ENCODE assay signal across 25 cellular contexts in the genomic region with DNA sequence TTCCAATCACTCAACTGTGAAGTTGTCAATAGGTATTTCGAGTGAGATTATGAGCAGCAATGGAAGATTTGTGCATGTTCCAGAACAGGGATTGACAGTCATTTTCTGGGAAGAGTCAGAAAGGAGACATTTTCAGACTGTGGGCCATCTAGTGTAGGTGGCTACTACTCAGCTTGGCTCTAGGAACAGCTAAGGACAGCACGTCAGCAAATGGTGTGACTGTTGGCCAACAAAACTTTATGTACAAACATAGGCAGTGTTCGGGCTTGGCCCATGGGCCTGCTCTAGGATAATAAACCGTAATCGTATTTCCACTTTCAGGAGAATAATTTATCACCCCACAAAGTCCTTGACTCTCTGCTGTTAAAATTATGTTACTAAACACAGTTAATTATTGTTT.
"Had no signal": no experiment of that assay in that cellular context is flagged by ENCODE, and none has a peak within 500 bp of the region (broad histone marks: within the 10 kb centered on the region; RNA-seq: fewer than 3 reads in every experiment).

No MANE protein-coding gene starts in this region.

- H3K4me2 ChIP-seq: neural progenitor cell had no signal

- H3K4me1 Mint-ChIP-seq: natural killer cell; nephron; stimulated activated effector memory CD8-positive, alpha-beta T cell treated with anti-CD3 and anti-CD28 coated beads, Interleukin-12 subunit alpha, Interleukin-12 subunit beta, amount 100 ng/mL, for 72 hours; stimulated activated naive B cell treated with anti-CD40 and anti-IgM and Interleukin-4, amounts not matched to agents 10 μg/mL and 1 μg/mL and 100 μg/mL, for 72 hours had no signal

- H3K9me3 Mint-ChIP-seq: nephron; neural progenitor cell; stimulated activated naive CD8-positive, alpha-beta T cell treated with anti-CD3 and anti-CD28 coated beads, Interleukin-15, Interleukin-2, amounts not matched to agents 100 ng/mL and 50 ng/mL, for 24 hours had no signal

- ATAC-seq: natural killer cell; pancreas; right cardiac atrium; right lobe of liver; stimulated activated effector memory CD8-positive, alpha-beta T cell treated with anti-CD3 and anti-CD28 coated beads, Interleukin-12 subunit alpha, Interleukin-12 subunit beta, amount 100 ng/mL, for 72 hours; stimulated activated naive B cell treated with anti-CD40 and anti-IgM and Interleukin-4, amounts not matched to agents 10 μg/mL and 1 μg/mL and 100 μg/mL, for 72 hours had no signal

- H3K27ac ChIP-seq: neural progenitor cell, pancreas, psoas muscle, right lobe of liver, sigmoid colon, stomach, thoracic aorta, thyroid gland, tibial nerve, upper lobe of left lung, vagina had no signal

- H3K4me1 ChIP-seq: neural progenitor cell, pancreas, psoas muscle, right lobe of liver, sigmoid colon, stomach, thyroid gland, tibial nerve, upper lobe of left lung, vagina had no signal

- H3K27ac Mint-ChIP-seq: natural killer cell; nephron; neural progenitor cell; progenitor cell of endocrine pancreas; stimulated activated effector memory CD8-positive, alpha-beta T cell treated with anti-CD3 and anti-CD28 coated beads, Interleukin-12 subunit alpha, Interleukin-12 subunit beta, amount 100 ng/mL, for 72 hours; stimulated activated naive B cell treated with anti-CD40 and anti-IgM and Interleukin-4, amounts not matched to agents 10 μg/mL and 1 μg/mL and 100 μg/mL, for 72 hours; stimulated activated naive CD8-positive, alpha-beta T cell treated with anti-CD3 and anti-CD28 coated beads, Interleukin-15, Interleukin-2, amounts not matched to agents 100 ng/mL and 50 ng/mL, for 24 hours had no signal

- H3K36me3 ChIP-seq: neural progenitor cell, pancreas, right lobe of liver, sigmoid colon, stomach, thoracic aorta, thyroid gland, tibial nerve, upper lobe of left lung, vagina had no signal

- H3K36me3 Mint-ChIP-seq: natural killer cell; neural progenitor cell; stimulated activated effector memory CD8-positive, alpha-beta T cell treated with anti-CD3 and anti-CD28 coated beads, Interleukin-12 subunit alpha, Interleukin-12 subunit beta, amount 100 ng/mL, for 72 hours; stimulated activated naive B cell treated with anti-CD40 and anti-IgM and Interleukin-4, amounts not matched to agents 10 μg/mL and 1 μg/mL and 100 μg/mL, for 72 hours had no signal

- H3K4me3 Mint-ChIP-seq: natural killer cell; nephron; neural progenitor cell; stimulated activated effector memory CD8-positive, alpha-beta T cell treated with anti-CD3 and anti-CD28 coated beads, Interleukin-12 subunit alpha, Interleukin-12 subunit beta, amount 100 ng/mL, for 72 hours; stimulated activated naive B cell treated with anti-CD40 and anti-IgM and Interleukin-4, amounts not matched to agents 10 μg/mL and 1 μg/mL and 100 μg/mL, for 72 hours; stimulated activated naive CD8-positive, alpha-beta T cell treated with anti-CD3 and anti-CD28 coated beads, Interleukin-15, Interleukin-2, amounts not matched to agents 100 ng/mL and 50 ng/mL, for 24 hours had no signal

- H3K4me3 ChIP-seq: neural progenitor cell, pancreas, psoas muscle, right lobe of liver, sigmoid colon, stomach, thoracic aorta, thyroid gland, tibial nerve, upper lobe of left lung, vagina had no signal

- H3K27me3 Mint-ChIP-seq: stimulated activated naive B cell treated with anti-CD40 and anti-IgM and Interleukin-4, amounts not matched to agents 10 μg/mL and 1 μg/mL and 100 μg/mL, for 72 hours; stimulated activated naive CD8-positive, alpha-beta T cell treated with anti-CD3 and anti-CD28 coated beads, Interleukin-15, Interleukin-2, amounts not matched to agents 100 ng/mL and 50 ng/mL, for 24 hours had no signal

- DNase-seq: natural killer cell; occipital lobe; pancreas; psoas muscle; right cardiac atrium; right lobe of liver; sigmoid colon; small intestine; stimulated activated CD4-positive, alpha-beta T cell treated with anti-CD3 and anti-CD28 coated beads, Interleukin-15, amount 100 ng/mL, for 24 hours; stimulated activated CD4-positive, alpha-beta T cell treated with anti-CD3 and anti-CD28 coated beads, Interleukin-2, amount 100 ng/mL, for 24 hours; stimulated activated CD4-positive, alpha-beta T cell treated with anti-CD3 and anti-CD28 coated beads, Interleukin-2, amount 100 ng/mL, for 48 hours; stimulated activated CD4-positive, alpha-beta T cell treated with anti-CD3 and anti-CD28 coated beads, Interleukin-4, amount 100 ng/mL, for 24 hours; stimulated activated naive B cell treated with anti-CD40 and anti-IgM and Interleukin-4, amounts not matched to agents 10 μg/mL and 1 μg/mL and 100 μg/mL, for 72 hours; stimulated activated naive CD4-positive, alpha-beta T cell treated with Interleukin-2 at 50 U/mL for 16 hours; stomach; thyroid gland; upper lobe of left lung had no signal

- H3K27me3 ChIP-seq: neural progenitor cell, pancreas, right lobe of liver, sigmoid colon, stomach, thyroid gland, tibial nerve, upper lobe of left lung, vagina had no signal
